Comparison of ENCODE assay signal across 1 cellular context in genomic region chr9:37424204-37424685, GRCh38.
TF ChIP-seq lines count a peak whose summit lies in the region.

No MANE protein-coding gene starts in this region.

TF ChIP-seq in GM23338, 12 proteins besides CTCF, POLR2A, EP300 and RAD21 (continued from another document):
- TF ChIP-seq REST (IDR thresholded peaks at IDR 0.05; ENCODE audit: unreplicated experiment), result no peak
- no peak for TF ChIP-seq NANOG (IDR thresholded peaks at IDR 0.05; ENCODE audit: borderline replicate concordance)
TF ChIP-seq in GM23338: peak in this region for 0.
